19 cellular contexts compared by ENCODE assay signal in genomic region chr3:190911382-190911781, GRCh38. TPM values are rescaled to one million over a fixed set of nuclear protein-coding genes. Genes with fewer than 3 reads are reported as not detected.
DNase-seq lines count a peak whose midpoint lies in the region; ATAC-seq and TF ChIP-seq lines count a peak whose summit lies in the region.
"Had no signal": no experiment of that assay in that cellular context is flagged by ENCODE, and none has a peak within 500 bp of the region (broad histone marks: within the 10 kb centered on the region; RNA-seq: fewer than 3 reads in every experiment).

No MANE protein-coding gene starts in this region.

- no peak overlapping the region for H3K27ac Mint-ChIP-seq in endodermal cell
- H3K27ac Mint-ChIP-seq: activated T-helper 2 cell treated with anti-CD3 and anti-CD28 coated beads, Interferon-gamma antibody, Interleukin-2, Interleukin-4, amounts not matched to agents 10 μg/mL and 5 μg/mL and 100 μg/mL, durations not matched to agents 14 hours and 24 hours and 36 hours; effector memory CD8-positive, alpha-beta T cell had no signal

- H3K9me3 Mint-ChIP-seq in endodermal cell = peaks cover 6% of the 10 kb centered on the region
- H3K9me3 Mint-ChIP-seq: activated T-helper 2 cell treated with anti-CD3 and anti-CD28 coated beads, Interferon-gamma antibody, Interleukin-2, Interleukin-4, amounts not matched to agents 10 μg/mL and 5 μg/mL and 100 μg/mL, durations not matched to agents 14 hours and 24 hours and 36 hours had no signal

- CTCF ChIA-PET in PC-9 (lab: Charles Lee) = no interaction called here

- peaks cover 15% of the 10 kb centered on the region for H3K4me1 Mint-ChIP-seq in endodermal cell

- TF ChIP-seq CTCF in endodermal cell (conservative IDR thresholded peaks at IDR 0.05) = no peak
- TF ChIP-seq CTCF in suprapubic skin (IDR thresholded peaks at IDR 0.05) = no peak
- no peak for TF ChIP-seq CTCF in PC-9 (conservative IDR thresholded peaks at IDR 0.05)

- no peak overlapping the region for H3K4me2 ChIP-seq in PC-9

- no peaks in the 10 kb centered on the region for H3K27me3 ChIP-seq in endodermal cell (ENCODE audit: control insufficient read depth, insufficient read depth, low read length, poor library complexity, severe bottlenecking)
- no peaks in the 10 kb centered on the region for H3K27me3 ChIP-seq in suprapubic skin
- H3K27me3 ChIP-seq in PC-9 (ENCODE audit: insufficient read depth, low read depth) = no peaks in the 10 kb centered on the region
- H3K27me3 ChIP-seq: adrenal gland had no signal

- H3K9me2 ChIP-seq in PC-9 (ENCODE audit: insufficient read depth) = 0 out of 2 replicates have a peak, but pooled peaks cover 5% of the 10 kb centered on the region

- no TSS peak for BruUV-seq in PC-9 (replicated peaks; lab: Mats Ljungman, UMichigan)

- TF ChIP-seq EP300 in suprapubic skin (IDR thresholded peaks at IDR 0.05) = no peak

- no peaks in the 10 kb centered on the region for H3K79me2 ChIP-seq in PC-9 (ENCODE audit: low read depth)

- intact Hi-C loops in PC-9 (cut with micrococcal nuclease; ENCODE audit: unreplicated experiment) = no loop called here

- H3K36me3 ChIP-seq in endodermal cell (ENCODE audit: control insufficient read depth, insufficient read depth, low read length) (no peaks in the 10 kb centered on the region), suprapubic skin (no peaks in the 10 kb centered on the region), PC-9 (ENCODE audit: low read depth) (no peaks in the 10 kb centered on the region)
- H3K36me3 ChIP-seq: adrenal gland had no signal

- H3K27ac ChIP-seq in endodermal cell (ENCODE audit: low read depth, low read length) (no peak overlapping the region), suprapubic skin (no peak overlapping the region), PC-9 (no peak overlapping the region)
- H3K27ac ChIP-seq: adrenal gland had no signal

- H3K9me3 ChIP-seq in endodermal cell (ENCODE audit: control insufficient read depth, low read length) = no peaks in the 10 kb centered on the region
- no peaks in the 10 kb centered on the region for H3K9me3 ChIP-seq in suprapubic skin
- no peaks in the 10 kb centered on the region for H3K9me3 ChIP-seq in PC-9 (ENCODE audit: insufficient read depth, low read depth)
- H3K9me3 ChIP-seq: adrenal gland had no signal

- no peak overlapping the region for H3K9ac ChIP-seq in endodermal cell (ENCODE audit: extremely low read depth, low read length, poor library complexity, severe bottlenecking)

- no peak for TF ChIP-seq POLR2A in suprapubic skin (IDR thresholded peaks at IDR 0.05)

- peaks cover 37% of the 10 kb centered on the region for H3K27me3 Mint-ChIP-seq in endodermal cell (ENCODE audit: insufficient read depth)
- H3K27me3 Mint-ChIP-seq: effector memory CD8-positive, alpha-beta T cell had no signal

- H3K4me1 ChIP-seq in endodermal cell (ENCODE audit: control insufficient read depth, insufficient read depth, low read length) = no peaks in the 10 kb centered on the region
- H3K4me1 ChIP-seq in suprapubic skin = no peaks in the 10 kb centered on the region
- no peaks in the 10 kb centered on the region for H3K4me1 ChIP-seq in PC-9 (replicated peaks; ENCODE audit: insufficient read depth)
- H3K4me1 ChIP-seq: adrenal gland had no signal

- no peak overlapping the region for H3K4me3 ChIP-seq in endodermal cell (ENCODE audit: low read length)
- H3K4me3 ChIP-seq in suprapubic skin = no peak overlapping the region
- no peak overlapping the region for H3K4me3 ChIP-seq in PC-9
- H3K4me3 ChIP-seq: adrenal gland had no signal

- no peaks in the 10 kb centered on the region for H3K36me3 Mint-ChIP-seq in endodermal cell (ENCODE audit: low read depth)

- H4K20me1 ChIP-seq in PC-9 (ENCODE audit: insufficient read depth) = no peaks in the 10 kb centered on the region

- 51 to 56% methylated on average over 2 to 4 of the region's 4 CpGs for WGBS in endodermal cell (ENCODE audit: insufficient coverage in 1 of 2, insufficient read length in 1 of 2), 2 experiments
- 52% methylated on average over 4 of the region's 4 CpGs for WGBS in suprapubic skin

- POLR2A ChIA-PET in PC-9 (lab: Charles Lee; ENCODE audit: unreplicated experiment) = no interaction called here

- ATAC-seq in GM18519 (IDR thresholded peaks at IDR 0.05; ENCODE audit: low FRiP score, unreplicated experiment) = no peak
- ATAC-seq: effector memory CD8-positive, alpha-beta T cell had no signal

- H2AFZ ChIP-seq in PC-9 = no peak overlapping the region

- peak; percentile 99 for DNase-seq in COR-L47 (lab: John Stamatoyannopoulos, UW)
- peak; percentile 47 for DNase-seq in NCI-H1105 (lab: John Stamatoyannopoulos, UW)
- peak; percentile 95 for DNase-seq in NCI-H748 (lab: John Stamatoyannopoulos, UW; ENCODE audit: unreplicated experiment)
- peak; percentile 86 for DNase-seq in endodermal cell
- no peak for DNase-seq in suprapubic skin (ENCODE audit: low spot score in 2 of 2)
- DNase-seq in cerebellum (ENCODE audit: low spot score) = no peak
- no peak for DNase-seq in PC-9
- DNase-seq: adrenal gland; cerebellar nuclear complex; effector memory CD8-positive, alpha-beta T cell; NCI-H1092 treated with DMSO at 0.1 percent for 48 hours; NK-92 treated with Interleukin-12 subunit alpha and Interleukin-12 subunit beta, amount 100 ng/mL, for 24 hours; SHP77 had no signal

- H3K4me3 Mint-ChIP-seq in endodermal cell = no peak overlapping the region
- H3K4me3 Mint-ChIP-seq: effector memory CD8-positive, alpha-beta T cell had no signal

- H3F3A ChIP-seq in PC-9 (ENCODE audit: insufficient read depth, low read depth) = no peaks in the 10 kb centered on the region

RNA-seq across cellular contexts. Expression of gene GMNC, which starts 48.9 kb away (rescaled TPM):
- total RNA-seq in endodermal cell = not detected
- polyA plus RNA-seq in endodermal cell (2013, experiment 1 of 2) = 0.32 TPM
- 0.62 TPM for polyA plus RNA-seq in endodermal cell (2013, experiment 2 of 2)
- total RNA-seq in suprapubic skin = under 1 TPM in 1 of 4 donors, not detected in 3; 0.13 TPM
- 0.82 TPM for total RNA-seq in cerebellum
- total RNA-seq in PC-9 (2021) = not detected in 2 replicates
- total RNA-seq: activated T-helper 2 cell treated with anti-CD3 and anti-CD28 coated beads, Interferon-gamma antibody, Interleukin-2, Interleukin-4, amounts not matched to agents 10 μg/mL and 5 μg/mL and 100 μg/mL, durations not matched to agents 14 hours and 24 hours and 36 hours; adrenal gland; mononuclear cell; omental fat pad; subcutaneous adipose tissue; T-helper 2 cell treated with Interferon-gamma antibody and Interleukin-4, amounts not matched to agents 100 ng/mL and 5 ng/mL, for 36 hours had no signal

Comparison
In these comparisons a context has a peak if more than half of its experiments do, and no peak if none do; other contexts are left out.
1. DNase-seq: peak in COR-L47 (single experiment), NCI-H1105 (single experiment), NCI-H748 (single experiment) and endodermal cell (single experiment); none in suprapubic skin (0 of 2), cerebellum (single experiment) and PC-9 (0 of 2).